9 cellular contexts compared by ENCODE assay signal in genomic region chr10:103504181-103504783, GRCh38. TPM values are rescaled to one million over a fixed set of nuclear protein-coding genes. Genes with fewer than 3 reads are reported as not detected.
DNase-seq lines count a peak whose midpoint lies in the region; ATAC-seq, FAIRE-seq and TF ChIP-seq lines count a peak whose summit lies in the region.
"Had no signal": no experiment of that assay in that cellular context is flagged by ENCODE, and none has a peak within 500 bp of the region (broad histone marks: within the 10 kb centered on the region; RNA-seq: fewer than 3 reads in every experiment).

No MANE protein-coding gene starts in this region.

- H3K27me3 Mint-ChIP-seq in activated T-helper 17 cell treated with anti-CD3 and anti-CD28 coated beads, Interleukin-2, amount 50 U/mL, for 72 hours: peaks cover 18% of the 10 kb centered on the region

- H3K36me3 ChIP-seq in MG63 (no peaks in the 10 kb centered on the region), kidney (ENCODE audit: control insufficient read depth in 1 of 2, insufficient read depth in 2 of 2, low read length in 2 of 2) (no peaks in the 10 kb centered on the region), A673 (ENCODE audit: insufficient read depth, low read length, poor library complexity, severe bottlenecking) (no peaks in the 10 kb centered on the region)

- no peak for TF ChIP-seq CTCF in kidney (IDR thresholded peaks at IDR 0.05; ENCODE audit: borderline replicate concordance, extremely low read depth, insufficient read depth)
- no peak for TF ChIP-seq CTCF in A673 (conservative IDR thresholded peaks at IDR 0.05; ENCODE audit: low read depth, low read length)

- H3K36me3 Mint-ChIP-seq in activated T-helper 17 cell treated with anti-CD3 and anti-CD28 coated beads, Interleukin-2, amount 50 U/mL, for 72 hours (ENCODE audit: low read depth): no peaks in the 10 kb centered on the region

- H3K27ac ChIP-seq in kidney (ENCODE audit: low read depth in 2 of 2, low read length in 2 of 2) (no peak overlapping the region), A673 (ENCODE audit: low read depth, low read length, poor library complexity, severe bottlenecking) (no peak overlapping the region)
- H3K27ac ChIP-seq: foreskin keratinocyte had no signal

- no peak overlapping the region for H3K9ac ChIP-seq in kidney (ENCODE audit: low read length in 2 of 2)

- H3K4me3 Mint-ChIP-seq in activated T-helper 17 cell treated with anti-CD3 and anti-CD28 coated beads, Interleukin-2, amount 50 U/mL, for 72 hours: peak overlapping the region; percentile 1

- POLR2A ChIA-PET in A673 (lab: Charles Lee; ENCODE audit: low non-redundant PET): interaction anchor here (0.6 kb wide), 1 partner anchor 428 kb away, joined by 7 read pairs; no protein-coding TSS in a partner anchor

- BruUV-seq in A673 (replicated peaks; lab: Mats Ljungman, UMichigan): no TSS peak

- H3K27me3 ChIP-seq in MG63: peaks cover 3% of the 10 kb centered on the region; the same call in 1 of the 2 replicates
- H3K27me3 ChIP-seq in A673 (replicated peaks; ENCODE audit: insufficient read depth, low read depth, low read length, poor library complexity): no peaks in the 10 kb centered on the region

- H3K27ac Mint-ChIP-seq in activated T-helper 17 cell treated with anti-CD3 and anti-CD28 coated beads, Interleukin-2, amount 50 U/mL, for 72 hours: peak overlapping the region; percentile 29

- DNase-seq in EL (peak; percentile 92), MG63 (peak; percentile 24), kidney (peak; percentile 65), NAMALWA (ENCODE audit: low spot score) (no peak), A673 (ENCODE audit: low spot score) (no peak), 8988T (no peak)

- ATAC-seq in activated T-helper 17 cell treated with anti-CD3 and anti-CD28 coated beads, Interleukin-2, amount 50 U/mL, for 72 hours (replicated peaks): peak; percentile 93
- ATAC-seq in GM18867 (IDR thresholded peaks at IDR 0.05; ENCODE audit: unreplicated experiment): no peak
- ATAC-seq: foreskin keratinocyte had no signal

- CTCF ChIA-PET in A673 (lab: Charles Lee): interaction anchor here (0.7 kb wide), 2 partner anchors 35 to 109 kb away, joined by 3 to 9 read pairs; no protein-coding TSS in a partner anchor

- no peaks in the 10 kb centered on the region for H3K4me1 ChIP-seq in kidney (ENCODE audit: control insufficient read depth in 1 of 2, insufficient read depth in 1 of 2, low read depth in 1 of 2, low read length in 2 of 2)
- H3K4me1 ChIP-seq in A673 (ENCODE audit: insufficient read depth, low read length, poor library complexity, severe bottlenecking): no peaks in the 10 kb centered on the region
- H3K4me1 ChIP-seq: foreskin keratinocyte had no signal

- H3K4me3 ChIP-seq in MG63 (no peak overlapping the region), kidney (ENCODE audit: low read length in 2 of 2) (no peak overlapping the region), A673 (ENCODE audit: low read depth, low read length, poor library complexity, severe bottlenecking) (no peak overlapping the region)

- intact Hi-C loops in kidney (cut with DNase I) (no loop called here), A673 (cut with micrococcal nuclease; ENCODE audit: unreplicated experiment) (no loop called here)

- H3K9me3 Mint-ChIP-seq in activated T-helper 17 cell treated with anti-CD3 and anti-CD28 coated beads, Interleukin-2, amount 50 U/mL, for 72 hours: no peaks in the 10 kb centered on the region

- no peak for FAIRE-seq in kidney (lab: Jason Lieb, UNC)

- H3K9me3 ChIP-seq in MG63 (no peaks in the 10 kb centered on the region), kidney (ENCODE audit: control insufficient read depth in 1 of 2, low read length in 2 of 2) (no peaks in the 10 kb centered on the region), A673 (ENCODE audit: low read depth, low read length, poor library complexity, severe bottlenecking) (no peaks in the 10 kb centered on the region)

- H3K4me1 Mint-ChIP-seq in activated T-helper 17 cell treated with anti-CD3 and anti-CD28 coated beads, Interleukin-2, amount 50 U/mL, for 72 hours: peaks cover 16% of the 10 kb centered on the region

RNA-seq across cellular contexts. Expression of gene NEURL1, which starts 10.8 kb away (rescaled TPM):
- total RNA-seq in MG63 (2014; rRNA removed; shearing (Covaris generic); ENCODE audit: low replicate concordance): not detected in 2 replicates
- total RNA-seq in activated T-helper 17 cell treated with anti-CD3 and anti-CD28 coated beads, Interleukin-2, amount 50 U/mL, for 72 hours: 1 to 10 TPM; 2.1 to 3.7 TPM
- total RNA-seq in kidney: 1.2 TPM
- 1.2 TPM for polyA plus RNA-seq in kidney (ENCODE audit: insufficient read depth, low read depth, low replicate concordance)
- 0.50 and 0.52 TPM in 2 replicates for total RNA-seq in A673 (2021)

RNA-seq across cellular contexts. Expression of gene CALHM3, which starts 25.2 kb away (rescaled TPM):
- not detected in 2 replicates for total RNA-seq in MG63 (2014; rRNA removed; shearing (Covaris generic); ENCODE audit: low replicate concordance)
- total RNA-seq in activated T-helper 17 cell treated with anti-CD3 and anti-CD28 coated beads, Interleukin-2, amount 50 U/mL, for 72 hours: not detected
- total RNA-seq in kidney: not detected
- polyA plus RNA-seq in kidney (ENCODE audit: insufficient read depth, low read depth, low replicate concordance): not detected
- not detected in 2 replicates for total RNA-seq in A673 (2021)
- total RNA-seq: foreskin keratinocyte had no signal
- polyA plus RNA-seq: foreskin keratinocyte had no signal

RNA-seq across cellular contexts. Expression of gene CALHM1, which starts 45.6 kb away (rescaled TPM):
- total RNA-seq in MG63 (2014; rRNA removed; shearing (Covaris generic); ENCODE audit: low replicate concordance): not detected in 2 replicates
- under 1 TPM in 1 of 2 donors, not detected in 1; 0.11 TPM for total RNA-seq in activated T-helper 17 cell treated with anti-CD3 and anti-CD28 coated beads, Interleukin-2, amount 50 U/mL, for 72 hours
- not detected for total RNA-seq in kidney
- polyA plus RNA-seq in kidney (ENCODE audit: insufficient read depth, low read depth, low replicate concordance): not detected
- not detected in 2 replicates for total RNA-seq in A673 (2021)
- total RNA-seq: foreskin keratinocyte had no signal
- polyA plus RNA-seq: foreskin keratinocyte had no signal

RNA-seq across cellular contexts. Expression of gene CALHM2, which starts 52.1 kb away (rescaled TPM):
- total RNA-seq in MG63 (2014; rRNA removed; shearing (Covaris generic); ENCODE audit: low replicate concordance): not detected in 2 replicates
- total RNA-seq in activated T-helper 17 cell treated with anti-CD3 and anti-CD28 coated beads, Interleukin-2, amount 50 U/mL, for 72 hours: 10 to 100 TPM; 18.2 to 26.0 TPM
- total RNA-seq in kidney (26.0 TPM), A673 (2021) (5.9 TPM in 2 replicates)
- polyA plus RNA-seq in kidney (ENCODE audit: insufficient read depth, low read depth, low replicate concordance): 8.0 TPM

Comparison
In these comparisons a context has a peak if more than half of its experiments do, and no peak if none do; other contexts are left out.
1. DNase-seq: peak in EL (single experiment), MG63 (single experiment) and kidney (single experiment); none in NAMALWA (single experiment), A673 (single experiment) and 8988T (single experiment).